Comparison of ENCODE assay signal across 15 cellular contexts in the genomic region with DNA sequence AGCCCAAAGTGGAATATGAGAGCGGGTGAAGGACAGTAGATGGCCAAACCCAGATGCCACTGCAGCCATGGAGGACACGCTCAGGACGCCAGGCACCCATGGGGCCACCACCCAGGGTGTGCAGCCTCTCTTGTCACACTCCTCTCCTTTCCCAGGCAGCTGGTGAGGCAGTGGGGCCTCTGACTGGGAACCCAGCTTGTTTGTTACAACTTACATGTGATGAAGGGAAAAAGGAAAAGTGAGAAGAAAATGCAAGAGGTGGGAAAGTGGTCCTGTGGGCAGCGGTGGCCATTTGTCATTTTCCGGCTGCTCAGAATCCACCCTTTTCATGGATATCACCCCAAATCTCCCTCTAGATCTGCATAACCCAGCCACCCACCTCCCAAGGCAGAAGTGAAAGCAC.
"Had no signal": no experiment of that assay in that cellular context is flagged by ENCODE, and none has a peak within 500 bp of the region (broad histone marks: within the 10 kb centered on the region; RNA-seq: fewer than 3 reads in every experiment).

No MANE protein-coding gene starts in this region.

- H3K27ac ChIP-seq: esophagus muscularis mucosa, hepatocyte, thyroid gland had no signal

- H3K4me3 ChIP-seq: esophagus muscularis mucosa, hepatocyte, thyroid gland had no signal

- H3K9ac ChIP-seq: SK-N-SH had no signal

- H3K4me3 Mint-ChIP-seq: activated CD8-positive, alpha-beta T cell treated with anti-CD3 and anti-CD28 coated beads, Interleukin-2, amount 10 ng/mL, durations not matched to agents 7 days and 5 days; activated naive CD4-positive, alpha-beta T cell treated with anti-CD3 and anti-CD28 coated beads, Interleukin-2, amount 50 U/mL, for 24 hours; activated T-cell treated with anti-CD3 and anti-CD28 coated beads, Interleukin-2, amount 50 U/mL, for 72 hours; brain; effector memory CD8-positive, alpha-beta T cell; nephron had no signal

- DNase-seq: activated CD4-positive, alpha-beta T cell treated with anti-CD3 and anti-CD28 coated beads for 1 hour; activated CD4-positive, alpha-beta T cell treated with anti-CD3 and anti-CD28 coated beads, Interleukin-2, amount 50 U/mL, for 1 hour; activated CD8-positive, alpha-beta T cell treated with anti-CD3 and anti-CD28 coated beads, Interleukin-2, amount 10 ng/mL, durations not matched to agents 7 days and 5 days; activated T-cell treated with anti-CD3 and anti-CD28 coated beads, Interleukin-2, amount 50 U/mL, for 72 hours; effector memory CD8-positive, alpha-beta T cell; glutamatergic neuron; stimulated activated CD4-positive, alpha-beta T cell treated with anti-CD3 and anti-CD28 coated beads, Interleukin-4, amount 100 ng/mL, for 1 hour; stimulated activated naive CD8-positive, alpha-beta T cell treated with anti-CD3 and anti-CD28 coated beads, Interleukin-15, Interleukin-2, amounts not matched to agents 100 U/mL and 50 U/mL, for 24 hours; thyroid gland had no signal

- ATAC-seq: activated CD8-positive, alpha-beta T cell treated with anti-CD3 and anti-CD28 coated beads, Interleukin-2, amount 10 ng/mL, durations not matched to agents 7 days and 5 days; activated T-cell treated with anti-CD3 and anti-CD28 coated beads, Interleukin-2, amount 50 U/mL, for 72 hours; effector memory CD8-positive, alpha-beta T cell; stimulated activated naive CD8-positive, alpha-beta T cell treated with anti-CD3 and anti-CD28 coated beads, Interleukin-15, Interleukin-2, amounts not matched to agents 100 U/mL and 50 U/mL, for 24 hours had no signal

- H3K36me3 ChIP-seq: esophagus muscularis mucosa, thyroid gland had no signal

- H3K36me3 Mint-ChIP-seq: activated naive CD4-positive, alpha-beta T cell treated with anti-CD3 and anti-CD28 coated beads, Interleukin-2, amount 50 U/mL, for 24 hours; brain had no signal

- H3K9me3 ChIP-seq: esophagus muscularis mucosa, SK-N-SH, thyroid gland had no signal

- H3K9me3 Mint-ChIP-seq: activated naive CD4-positive, alpha-beta T cell treated with anti-CD3 and anti-CD28 coated beads, Interleukin-2, amount 50 U/mL, for 24 hours; activated T-cell treated with anti-CD3 and anti-CD28 coated beads, Interleukin-2, amount 50 U/mL, for 72 hours; effector memory CD8-positive, alpha-beta T cell had no signal

- H3K4me1 ChIP-seq: thyroid gland had no signal

- H3K27ac Mint-ChIP-seq: activated CD8-positive, alpha-beta T cell treated with anti-CD3 and anti-CD28 coated beads, Interleukin-2, amount 10 ng/mL, durations not matched to agents 7 days and 5 days; activated naive CD4-positive, alpha-beta T cell treated with anti-CD3 and anti-CD28 coated beads, Interleukin-2, amount 50 U/mL, for 24 hours; activated T-cell treated with anti-CD3 and anti-CD28 coated beads, Interleukin-2, amount 50 U/mL, for 72 hours; effector memory CD8-positive, alpha-beta T cell; nephron had no signal
